In the genomic region with DNA sequence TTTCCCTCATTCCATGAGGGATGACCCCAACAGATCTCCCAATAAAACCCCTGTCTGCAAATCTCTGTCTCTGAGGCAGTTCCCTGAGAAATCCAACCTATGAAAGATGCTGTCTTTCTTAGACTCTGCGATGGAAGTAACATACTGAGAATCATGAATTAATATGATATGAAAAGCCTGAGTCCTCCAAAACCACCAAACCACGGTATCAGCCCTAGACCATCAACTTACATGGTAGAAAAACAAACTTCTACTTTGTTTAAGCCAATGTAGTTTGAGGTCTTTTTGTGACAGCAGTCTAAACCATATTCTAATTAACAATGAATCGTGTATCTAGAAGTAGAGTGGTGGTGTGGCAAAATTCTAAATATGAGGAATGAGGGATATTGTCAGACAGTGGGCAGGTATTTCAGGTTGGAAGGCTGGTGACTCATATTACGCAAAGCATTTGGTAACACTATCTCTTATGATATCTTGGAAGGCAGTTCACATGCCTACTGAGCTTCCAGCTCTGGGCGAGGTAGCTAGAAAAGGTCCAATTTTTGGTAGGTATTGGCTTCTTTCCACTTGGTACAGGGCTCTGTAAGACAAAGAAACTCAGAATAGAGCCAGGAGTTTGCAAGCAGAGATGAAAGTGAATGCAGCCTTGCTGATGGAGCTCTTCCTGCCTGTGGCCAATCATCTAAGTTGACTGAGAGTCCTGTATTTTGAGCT, we compare ENCODE assay signal across 15 cellular contexts.
DNase-seq lines count a peak whose midpoint lies in the region; ATAC-seq and TF ChIP-seq lines count a peak whose summit lies in the region.
"Had no signal": no experiment of that assay in that cellular context is flagged by ENCODE, and none has a peak within 500 bp of the region (broad histone marks: within the 10 kb centered on the region; RNA-seq: fewer than 3 reads in every experiment).

No MANE protein-coding gene starts in this region.

- TF ChIP-seq CTCF in PC-9 (conservative IDR thresholded peaks at IDR 0.05) (no peak), foreskin keratinocyte (conservative IDR thresholded peaks at IDR 0.05) (no peak), stomach (IDR thresholded peaks at IDR 0.05) (no peak)

- 47 to 58% (median 50%) methylated on average over 5 of the region's 5 CpGs for WGBS in stomach, 5 donors

- H3K4me3 ChIP-seq in PC-9 (peak overlapping the region; percentile 7; the same call in 1 of the 2 replicates), stomach (no peak overlapping the region)
- H3K4me3 ChIP-seq: breast epithelium, GM12878, heart right ventricle, lower lobe of right lung had no signal

- no peaks in the 10 kb centered on the region for H3K27me3 ChIP-seq in PC-9 (ENCODE audit: insufficient read depth, low read depth)
- H3K27me3 ChIP-seq in foreskin keratinocyte = no peaks in the 10 kb centered on the region
- H3K27me3 ChIP-seq in stomach = no peaks in the 10 kb centered on the region
- H3K27me3 ChIP-seq: breast epithelium, heart right ventricle had no signal

- no peaks in the 10 kb centered on the region for H3K79me2 ChIP-seq in PC-9 (ENCODE audit: low read depth)

- TF ChIP-seq EP300 in stomach (IDR thresholded peaks at IDR 0.05) = no peak

- H3K27ac ChIP-seq in PC-9 (peak overlapping the region; percentile 66), foreskin keratinocyte (peak overlapping the region; percentile 54), stomach (peak overlapping the region; percentile 40 to 72 (median 49))
- H3K27ac ChIP-seq: heart right ventricle, lower lobe of right lung had no signal

- no peaks in the 10 kb centered on the region for H3K9me2 ChIP-seq in PC-9 (ENCODE audit: insufficient read depth)

- DNase-seq in SIG-M5 treated with dmso at 0.1 percent for 504 hours (lab: John Stamatoyannopoulos, UW; ENCODE audit: unreplicated experiment) (peak; percentile 26), SIG-M5 (lab: John Stamatoyannopoulos, UW) (no peak), PC-9 (peak; percentile 64 to 96), foreskin keratinocyte (peak; percentile 64 to 81), stomach (peak; percentile 15), COR-L47 (lab: John Stamatoyannopoulos, UW) (no peak)
- DNase-seq: DMS 273 treated with DMSO at 0.1 percent for 48 hours, heart right ventricle, lower lobe of right lung, NCI-H1105, T-helper 1 cell had no signal

- H3K9me3 ChIP-seq in PC-9 (ENCODE audit: insufficient read depth, low read depth) (peaks cover 11% of the 10 kb centered on the region), stomach (peaks cover 0 to 6% (median 0%) of the 10 kb centered on the region in 4 donors)
- H3K9me3 ChIP-seq: breast epithelium, lower lobe of right lung had no signal

- peaks cover 22% of the 10 kb centered on the region for H3F3A ChIP-seq in PC-9 (ENCODE audit: insufficient read depth, low read depth)

- TF ChIP-seq POLR2A in stomach (IDR thresholded peaks at IDR 0.05) = no peak

- no peak overlapping the region for H2AFZ ChIP-seq in PC-9

- BruUV-seq in PC-9 (replicated peaks; lab: Mats Ljungman, UMichigan) = no TSS peak

- peak overlapping the region; percentile 61 for H3K4me2 ChIP-seq in PC-9

- POLR2A ChIA-PET in PC-9 (lab: Charles Lee; ENCODE audit: unreplicated experiment) = interaction anchor here (0.5 to 0.9 kb wide), 6 partner anchors 31 to 838 kb away, joined by 3 to 19 read pairs (median 4); a partner anchor contains a TSS

- H3K36me3 ChIP-seq in PC-9 (ENCODE audit: low read depth) (no peaks in the 10 kb centered on the region), stomach (no peaks in the 10 kb centered on the region)
- H3K36me3 ChIP-seq: breast epithelium, heart right ventricle, lower lobe of right lung had no signal

- intact Hi-C loops in PC-9 (cut with micrococcal nuclease; ENCODE audit: unreplicated experiment) (loop anchor here (1.0 to 5.0 kb wide), 2 partner anchors 28 to 58 kb away; no protein-coding TSS in a partner anchor), stomach (cut with DNase I; ENCODE audit: low total_unique reads) (no loop called here)

- CTCF ChIA-PET in PC-9 (lab: Charles Lee) = interaction anchor here (0.6 to 1.5 kb wide), 2 partner anchors 14 to 15 kb away, joined by 4 to 5 read pairs; no protein-coding TSS in a partner anchor

- H4K20me1 ChIP-seq in PC-9 (ENCODE audit: insufficient read depth) = no peaks in the 10 kb centered on the region

- H3K4me1 ChIP-seq in PC-9 (replicated peaks; ENCODE audit: insufficient read depth) (peaks cover 29% of the 10 kb centered on the region), foreskin keratinocyte (peaks cover 29% of the 10 kb centered on the region), stomach (peaks cover 12 to 42% (median 21%) of the 10 kb centered on the region in 4 donors)

- peak; percentile 87 for ATAC-seq in foreskin keratinocyte
- no peak for ATAC-seq in HG03354 (IDR thresholded peaks at IDR 0.05; ENCODE audit: poor library complexity, severe bottlenecking, unreplicated experiment)
- no peak for ATAC-seq in HG02588 (IDR thresholded peaks at IDR 0.05; ENCODE audit: unreplicated experiment)
- ATAC-seq: GM12878, heart right ventricle, lower lobe of right lung had no signal

Comparison
In these comparisons a context has a peak if more than half of its experiments do, and no peak if none do; other contexts are left out.
1. DNase-seq: peak in SIG-M5 treated with dmso at 0.1 percent for 504 hours (single experiment), PC-9 (2 of 2), foreskin keratinocyte (2 of 2) and stomach (single experiment); none in SIG-M5 (single experiment) and COR-L47 (single experiment).
2. Peak in every context shown above with its lines, with median percentiles within 50 percentile points of each other: H3K27ac ChIP-seq.